ENCODE assay signal across 14 cellular contexts in the genomic region with DNA sequence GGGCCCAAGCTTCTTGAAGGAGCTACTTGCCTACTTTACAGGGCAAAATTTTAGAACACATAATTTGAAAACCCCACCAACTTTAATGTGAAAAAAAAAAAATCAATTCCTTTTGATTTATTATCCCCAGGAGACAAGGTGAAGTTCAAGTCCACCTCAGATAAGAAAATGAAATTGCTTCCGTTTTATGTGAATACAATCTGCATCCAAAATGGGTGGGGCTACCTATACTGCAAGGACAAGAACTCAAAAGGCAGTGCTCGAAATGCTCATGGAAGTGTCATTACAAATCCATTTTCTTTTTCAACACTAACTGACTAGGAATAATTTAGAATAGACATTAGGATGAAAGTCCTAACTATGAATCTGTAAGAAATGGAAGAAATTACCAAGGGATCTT. TPM values are rescaled to one million over a fixed set of nuclear protein-coding genes. Genes with fewer than 3 reads are reported as not detected.
DNase-seq lines count a peak whose midpoint lies in the region; ATAC-seq and TF ChIP-seq lines count a peak whose summit lies in the region.
"Had no signal": no experiment of that assay in that cellular context is flagged by ENCODE, and none has a peak within 500 bp of the region (broad histone marks: within the 10 kb centered on the region; RNA-seq: fewer than 3 reads in every experiment).

No MANE protein-coding gene starts in this region.

- no peak for TF ChIP-seq CTCF in upper lobe of right lung (IDR thresholded peaks at IDR 0.05)

- POLR2A ChIA-PET in HEK293T (lab: Yijun Ruan, JAX), result no interaction called here

- CTCF ChIA-PET in HEK293T (lab: Yijun Ruan, JAX), result no interaction called here

- H3K4me3 ChIP-seq in upper lobe of right lung, result no peak overlapping the region
- H3K4me3 ChIP-seq: BLaER1 had no signal

- H3K27me3 ChIP-seq in upper lobe of right lung, result no peaks in the 10 kb centered on the region
- H3K27me3 ChIP-seq: BLaER1 had no signal

- no peaks in the 10 kb centered on the region for H3K9me3 ChIP-seq in upper lobe of right lung
- H3K9me3 ChIP-seq: BLaER1 had no signal

- H3K27ac ChIP-seq in cingulate gyrus (ENCODE audit: low read depth, low read length) (peak overlapping the region; percentile 80), upper lobe of right lung (no peak overlapping the region)
- H3K27ac ChIP-seq: BLaER1 had no signal

- ATAC-seq in left colon (peak; percentile 73), upper lobe of right lung (no peak)

- intact Hi-C loops in left colon (cut with DNase I, micrococcal nuclease), result no loop called here
- intact Hi-C loops in upper lobe of right lung (cut with DNase I), result no loop called here

- no peaks in the 10 kb centered on the region for H3K4me1 ChIP-seq in upper lobe of right lung
- H3K4me1 ChIP-seq: BLaER1 had no signal

- no peaks in the 10 kb centered on the region for H3K36me3 ChIP-seq in upper lobe of right lung
- H3K36me3 ChIP-seq: BLaER1 had no signal

- peak; percentile 79 for DNase-seq in HT-29 (ENCODE audit: low spot score)
- DNase-seq in left colon, result no peak
- peak; percentile 7 for DNase-seq in superior temporal gyrus (ENCODE audit: extremely low spot score)
- DNase-seq in upper lobe of right lung, result no peak
- no peak for DNase-seq in islet precursor cell
- no peak for DNase-seq in NCI-H345 (lab: John Stamatoyannopoulos, UW)
- no peak for DNase-seq in HEK293T (ENCODE audit: extremely low spot score)
- DNase-seq: 8988T; CD4-positive, alpha-beta memory T cell; DMS79 treated with DMSO at 0.1 percent for 48 hours; GF-D8; H9 had no signal

TF ChIP-seq in HEK293T, 16 proteins besides CTCF, POLR2A, EP300 and RAD21:
- TF ChIP-seq NFRKB (IDR thresholded peaks at IDR 0.05) (no peak), FOXA1 (IDR thresholded peaks at IDR 0.05) (no peak), SP1 (IDR thresholded peaks at IDR 0.05) (no peak), FOXK2 (IDR thresholded peaks at IDR 0.05) (no peak), LEF1 (IDR thresholded peaks at IDR 0.05; ENCODE audit: borderline replicate concordance) (no peak), ARNT (IDR thresholded peaks at IDR 0.05) (no peak), BHLHE40 (IDR thresholded peaks at IDR 0.05; ENCODE audit: borderline replicate concordance) (no peak), SUZ12 (IDR thresholded peaks at IDR 0.05) (no peak), TARDBP (IDR thresholded peaks at IDR 0.05) (no peak)
- TF ChIP-seq, protein P1, sequence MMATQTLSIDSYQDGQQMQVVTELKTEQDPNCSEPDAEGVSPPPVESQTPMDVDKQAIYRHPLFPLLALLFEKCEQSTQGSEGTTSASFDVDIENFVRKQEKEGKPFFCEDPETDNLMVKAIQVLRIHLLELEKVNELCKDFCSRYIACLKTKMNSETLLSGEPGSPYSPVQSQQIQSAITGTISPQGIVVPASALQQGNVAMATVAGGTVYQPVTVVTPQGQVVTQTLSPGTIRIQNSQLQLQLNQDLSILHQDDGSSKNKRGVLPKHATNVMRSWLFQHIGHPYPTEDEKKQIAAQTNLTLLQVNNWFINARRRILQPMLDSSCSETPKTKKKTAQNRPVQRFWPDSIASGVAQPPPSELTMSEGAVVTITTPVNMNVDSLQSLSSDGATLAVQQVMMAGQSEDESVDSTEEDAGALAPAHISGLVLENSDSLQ (IDR thresholded peaks at IDR 0.05), result no peak
TF ChIP-seq in HEK293T: peak in this region for 0.

RNA-seq across cellular contexts. Expression of a gene that starts 45.7 kb away (rescaled TPM):
- total RNA-seq in HT-29 (2014; rRNA removed; shearing (Covaris generic)), result 3.2 and 10.6 TPM in 2 replicates
- total RNA-seq in left colon, result 10 to 100 TPM; 12.8 to 20.6 TPM
- 15.6 TPM for total RNA-seq in upper lobe of right lung
- total RNA-seq: CD4-positive, alpha-beta memory T cell had no signal

Comparison
In these comparisons a context has a peak if more than half of its experiments do, and no peak if none do; other contexts are left out.
1. DNase-seq: peak in HT-29 (single experiment) and superior temporal gyrus (single experiment); none in left colon (0 of 2), upper lobe of right lung (single experiment), islet precursor cell (single experiment), NCI-H345 (single experiment) and HEK293T (single experiment).